22 cellular contexts compared by ENCODE assay signal in the genomic region with DNA sequence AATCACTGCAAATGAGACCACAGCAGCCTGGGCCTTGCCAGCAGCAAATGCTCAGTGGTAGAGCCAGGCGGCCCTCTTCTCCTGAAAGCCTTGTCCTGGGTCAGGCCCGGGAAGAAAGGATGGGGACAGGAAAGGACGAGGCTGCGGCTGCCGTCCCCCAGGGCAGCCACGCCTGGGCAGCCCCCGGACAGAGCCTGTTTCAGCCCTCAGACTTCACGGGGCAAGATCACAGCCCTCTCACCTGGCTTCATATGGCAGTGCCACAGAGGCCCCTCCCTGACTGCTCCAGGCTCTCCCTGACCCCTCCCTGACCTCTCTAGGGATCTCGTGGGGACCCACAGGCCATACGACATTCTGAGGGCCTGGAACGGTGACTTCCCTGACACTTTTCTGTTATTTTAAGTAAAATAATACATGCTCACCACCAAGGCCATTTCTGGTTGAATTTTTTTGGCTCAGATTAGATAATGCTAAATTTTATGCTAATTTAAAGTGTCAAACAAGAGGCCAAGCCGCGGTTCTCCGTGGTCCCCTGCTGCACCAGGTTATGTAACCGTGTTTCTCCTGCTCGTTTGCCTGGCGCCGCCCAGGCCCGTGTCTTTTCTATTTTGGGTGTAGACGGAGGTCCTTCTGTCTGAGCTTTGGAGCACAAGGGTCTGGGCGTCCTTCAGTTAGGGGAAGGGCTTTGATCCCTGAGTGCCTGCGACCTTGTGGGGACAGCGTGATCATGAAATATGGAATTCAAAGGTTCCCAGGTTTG. TPM values are rescaled to one million over a fixed set of nuclear protein-coding genes. Genes with fewer than 3 reads are reported as not detected.
DNase-seq lines count a peak whose midpoint lies in the region; ATAC-seq and TF ChIP-seq lines count a peak whose summit lies in the region.
"Had no signal": no experiment of that assay in that cellular context is flagged by ENCODE, and none has a peak within 500 bp of the region (broad histone marks: within the 10 kb centered on the region; RNA-seq: fewer than 3 reads in every experiment).

No MANE protein-coding gene starts in this region.

- peaks cover 0 to under 1% of the 10 kb centered on the region in 2 donors for H3K9me3 Mint-ChIP-seq in activated T-cell treated with anti-CD3 and anti-CD28 coated beads, Interleukin-2, amount 50 U/mL, for 72 hours
- H3K9me3 Mint-ChIP-seq: CD8-positive, alpha-beta T cell; HFFc6 had no signal

- no peak overlapping the region for H3K9ac ChIP-seq in neuronal stem cell (ENCODE audit: low read depth, low read length, poor library complexity)

- no peak overlapping the region for H3K23ac ChIP-seq in neuronal stem cell (ENCODE audit: low read depth, low read length, poor library complexity)

- H4K8ac ChIP-seq in neuronal stem cell (ENCODE audit: low read depth, low read length), result no peak overlapping the region

- H3K4me3 Mint-ChIP-seq in activated T-cell treated with anti-CD3 and anti-CD28 coated beads, Interleukin-2, amount 50 U/mL, for 72 hours, result no peak overlapping the region
- H3K4me3 Mint-ChIP-seq: CD8-positive, alpha-beta T cell; HFFc6 had no signal

- H3K27ac Mint-ChIP-seq in activated T-cell treated with anti-CD3 and anti-CD28 coated beads, Interleukin-2, amount 50 U/mL, for 72 hours, result no peak overlapping the region
- H3K27ac Mint-ChIP-seq: CD8-positive, alpha-beta T cell; HFFc6 had no signal

- peaks cover 89% of the 10 kb centered on the region for H3K27me3 ChIP-seq in left ventricle myocardium inferior (ENCODE audit: low read depth)
- H3K27me3 ChIP-seq in right atrium auricular region, result peaks cover 0 to 11% of the 10 kb centered on the region in 2 donors
- peaks cover 6 to 60% (median 13%) of the 10 kb centered on the region in 3 experiments for H3K27me3 ChIP-seq in neuronal stem cell (ENCODE audit: control insufficient read depth in 3 of 3, insufficient read depth in 3 of 3, low read depth in 1 of 3, low read length in 3 of 3)
- no peaks in the 10 kb centered on the region for H3K27me3 ChIP-seq in aorta (ENCODE audit: control insufficient read depth in 1 of 2, insufficient read depth in 2 of 2, low read length in 1 of 2)

- H3K4ac ChIP-seq in neuronal stem cell (ENCODE audit: low read length), result no peak overlapping the region

- no peak overlapping the region for H2BK120ac ChIP-seq in neuronal stem cell (ENCODE audit: low read depth, low read length)

- H2AK5ac ChIP-seq in neuronal stem cell (ENCODE audit: low read depth, low read length), result no peak overlapping the region

- no peak for ATAC-seq in aorta (ENCODE audit: low FRiP score)
- ATAC-seq in activated T-cell treated with anti-CD3 and anti-CD28 coated beads, Interleukin-2, amount 50 U/mL, for 72 hours (replicated peaks in 1 of 2), result no peak
- no peak for ATAC-seq in GM18907 (IDR thresholded peaks at IDR 0.05; ENCODE audit: unreplicated experiment)
- ATAC-seq: CD8-positive, alpha-beta T cell; PC-3 had no signal

- H3K36me3 ChIP-seq in left ventricle myocardium inferior (no peaks in the 10 kb centered on the region), right atrium auricular region (no peaks in the 10 kb centered on the region), neuronal stem cell (replicated peaks in 1 of 2; ENCODE audit: control insufficient read depth in 2 of 2, insufficient read depth in 2 of 2, low read length in 2 of 2) (no peaks in the 10 kb centered on the region), aorta (ENCODE audit: control insufficient read depth in 1 of 2, insufficient read depth in 2 of 2, low read length in 1 of 2) (no peaks in the 10 kb centered on the region)
- H3K36me3 ChIP-seq: SJCRH30 had no signal

- H3K79me1 ChIP-seq in neuronal stem cell (ENCODE audit: low read depth, low read length), result no peaks in the 10 kb centered on the region

- no peak overlapping the region for H4K91ac ChIP-seq in neuronal stem cell (ENCODE audit: low read depth, low read length, poor library complexity)

- no CpG with 5 or more reads among the region's 23 CpGs for WGBS in neuronal stem cell (ENCODE audit: extremely low coverage in 2 of 2, insufficient read length in 2 of 2, insufficient replicate concordance in 1 of 2), 2 donors
- 64 to 69% methylated on average over 23 of the region's 23 CpGs for WGBS in aorta, 2 donors

- H3K4me1 ChIP-seq in left ventricle myocardium inferior (peaks cover 8% of the 10 kb centered on the region), right atrium auricular region (peaks cover 0 to 14% of the 10 kb centered on the region in 2 donors), neuronal stem cell (ENCODE audit: control insufficient read depth in 2 of 2, insufficient read depth in 1 of 2, low read depth in 1 of 2, low read length in 2 of 2) (no peaks in the 10 kb centered on the region), aorta (ENCODE audit: control insufficient read depth in 1 of 2, insufficient read depth in 2 of 2, low read length in 2 of 2) (no peaks in the 10 kb centered on the region)
- H3K4me1 ChIP-seq: SJCRH30 had no signal

- intact Hi-C loops in left ventricle myocardium inferior (cut with micrococcal nuclease), result no loop called here
- intact Hi-C loops in aorta (cut with DNase I), result no loop called here

- no peak overlapping the region for H3K4me3 ChIP-seq in left ventricle myocardium inferior
- no peak overlapping the region for H3K4me3 ChIP-seq in right atrium auricular region
- H3K4me3 ChIP-seq in neuronal stem cell (ENCODE audit: low read length in 2 of 2), result no peak overlapping the region
- no peak overlapping the region for H3K4me3 ChIP-seq in aorta (ENCODE audit: low read length in 2 of 2)
- H3K4me3 ChIP-seq: SJCRH30 had no signal

- H3K14ac ChIP-seq in neuronal stem cell (ENCODE audit: low read length), result no peak overlapping the region

- H2AFZ ChIP-seq in neuronal stem cell (ENCODE audit: low read length), result no peak overlapping the region

- no peaks in the 10 kb centered on the region for H3K36me3 Mint-ChIP-seq in activated T-cell treated with anti-CD3 and anti-CD28 coated beads, Interleukin-2, amount 50 U/mL, for 72 hours (ENCODE audit: insufficient read depth in 2 of 2)
- H3K36me3 Mint-ChIP-seq: CD8-positive, alpha-beta T cell had no signal

- DNase-seq in left ventricle myocardium inferior, result peak; percentile 9
- no peak for DNase-seq in right atrium auricular region (ENCODE audit: low spot score)
- DNase-seq in cerebellum (ENCODE audit: low spot score), result peak; percentile 69
- DNase-seq in neuronal stem cell (ENCODE audit: low spot score), result no peak
- DNase-seq in aorta, result peak; percentile 36 to 52
- no peak for DNase-seq in activated T-cell treated with anti-CD3 and anti-CD28 coated beads, Interleukin-2, amount 50 U/mL, for 72 hours
- no peak for DNase-seq in NCI-H2196 (lab: John Stamatoyannopoulos, UW; ENCODE audit: unreplicated experiment)
- DNase-seq: Calu3; CD8-positive, alpha-beta T cell; DMS53; HFFc6; IMR-90; NCI-H1436 treated with DMSO at 0.1 percent for 48 hours; NCI-H2029; NCI-H526; PC-3; RPMI8226; SJCRH30 had no signal

- H3K27ac ChIP-seq in left ventricle myocardium inferior (replicated peaks), result no peak overlapping the region
- H3K27ac ChIP-seq in right atrium auricular region, result no peak overlapping the region
- no peak overlapping the region for H3K27ac ChIP-seq in neuronal stem cell (replicated peaks; ENCODE audit: low read length)
- no peak overlapping the region for H3K27ac ChIP-seq in aorta (ENCODE audit: low read depth in 1 of 2, low read length in 2 of 2)
- H3K27ac ChIP-seq: SJCRH30 had no signal

- H3K9me3 ChIP-seq in left ventricle myocardium inferior (replicated peaks) (no peaks in the 10 kb centered on the region), right atrium auricular region (no peaks in the 10 kb centered on the region), neuronal stem cell (replicated peaks in 1 of 2; ENCODE audit: control insufficient read depth in 2 of 2, insufficient read depth in 1 of 2, low read depth in 1 of 2, low read length in 2 of 2) (peaks cover 3 to 7% of the 10 kb centered on the region in 2 donors), aorta (ENCODE audit: control insufficient read depth, low read length) (no peaks in the 10 kb centered on the region)
- H3K9me3 ChIP-seq: SJCRH30 had no signal

- peak overlapping the region; percentile 31 for H3K18ac ChIP-seq in neuronal stem cell (ENCODE audit: low read length)

- no peak overlapping the region for H2BK12ac ChIP-seq in neuronal stem cell (ENCODE audit: low read length)

- H2BK15ac ChIP-seq in neuronal stem cell (ENCODE audit: low read length), result no peak overlapping the region

- peaks cover 15% of the 10 kb centered on the region for H3K27me3 Mint-ChIP-seq in activated T-cell treated with anti-CD3 and anti-CD28 coated beads, Interleukin-2, amount 50 U/mL, for 72 hours (ENCODE audit: low read depth)

- no peak for TF ChIP-seq CTCF in left ventricle myocardium inferior (IDR thresholded peaks at IDR 0.05; ENCODE audit: borderline replicate concordance)
- no peak for TF ChIP-seq CTCF in right atrium auricular region (IDR thresholded peaks at IDR 0.05)

- no peaks in the 10 kb centered on the region for H3K4me1 Mint-ChIP-seq in activated T-cell treated with anti-CD3 and anti-CD28 coated beads, Interleukin-2, amount 50 U/mL, for 72 hours (ENCODE audit: low read depth)

- no peak overlapping the region for H3K4me2 ChIP-seq in neuronal stem cell (ENCODE audit: insufficient read depth, low read length, poor library complexity, severe bottlenecking)

- H2BK5ac ChIP-seq in neuronal stem cell (ENCODE audit: low read length), result no peak overlapping the region

RNA-seq across cellular contexts. Expression of a gene that starts 59.9 kb away (rescaled TPM):
- total RNA-seq in left ventricle myocardium inferior (not detected), right atrium auricular region (not detected), cerebellum (not detected), aorta (not detected)
- not detected for polyA plus RNA-seq in neuronal stem cell (2013, experiment 1 of 2)
- polyA plus RNA-seq in neuronal stem cell (2013, experiment 2 of 2), result not detected
- not detected for polyA plus RNA-seq in aorta
- total RNA-seq in activated T-cell treated with anti-CD3 and anti-CD28 coated beads, Interleukin-2, amount 50 U/mL, for 72 hours, result not detected
- total RNA-seq: A172, Calu3, HFFc6, IMR-90, M059J, PC-3, SJCRH30 had no signal
- polyA plus RNA-seq: BJ, IMR-90 had no signal

Comparison
In these comparisons a context has a peak if more than half of its experiments do, and no peak if none do; other contexts are left out.
1. DNase-seq: peak in left ventricle myocardium inferior (single experiment), cerebellum (single experiment) and aorta (2 of 2); none in right atrium auricular region (single experiment), neuronal stem cell (single experiment), activated T-cell treated with anti-CD3 and anti-CD28 coated beads, Interleukin-2, amount 50 U/mL, for 72 hours (0 of 2) and NCI-H2196 (single experiment).